ENCODE assay signal across 18 cellular contexts in genomic region chr4:140715121-140715520, GRCh38. TPM values are rescaled to one million over a fixed set of nuclear protein-coding genes. Genes with fewer than 3 reads are reported as not detected.
A peak's percentile ranks its signal among the peaks of the same experiment; 100 is the strongest.
DNase-seq lines count a peak whose midpoint lies in the region; ATAC-seq and TF ChIP-seq lines count a peak whose summit lies in the region.
"Had no signal": no experiment of that assay in that cellular context is flagged by ENCODE, and none has a peak within 500 bp of the region (broad histone marks: within the 10 kb centered on the region; RNA-seq: fewer than 3 reads in every experiment).

No MANE protein-coding gene starts in this region.

- TF ChIP-seq CTCF in breast epithelium (IDR thresholded peaks at IDR 0.05) (no peak), MCF 10A (IDR thresholded peaks at IDR 0.05; ENCODE audit: unreplicated experiment) (no peak), nephron (IDR thresholded peaks at IDR 0.05; ENCODE audit: unreplicated experiment in 3 of 3) (no peak), type B pancreatic cell (conservative IDR thresholded peaks at IDR 0.05) (no peak), esophagus squamous epithelium (IDR thresholded peaks at IDR 0.05) (no peak)

- intact Hi-C loops in breast epithelium (cut with DNase I; ENCODE audit: low total_unique reads): no loop called here
- intact Hi-C loops in MCF 10A (cut with micrococcal nuclease): no loop called here
- intact Hi-C loops in esophagus squamous epithelium (cut with DNase I): no loop called here

- H3K27me3 Mint-ChIP-seq in MCF 10A (ENCODE audit: insufficient read depth, unreplicated experiment) (no peaks in the 10 kb centered on the region), nephron (ENCODE audit: low read depth) (no peaks in the 10 kb centered on the region), type B pancreatic cell (no peaks in the 10 kb centered on the region)

- no peaks in the 10 kb centered on the region for H3K36me3 ChIP-seq in breast epithelium
- H3K36me3 ChIP-seq in esophagus squamous epithelium: no peaks in the 10 kb centered on the region
- H3K36me3 ChIP-seq: BLaER1 treated with 17β-estradiol and CSF1 and Interleukin-3, amounts not matched to agents 10 nM and 100 nM had no signal

- no peaks in the 10 kb centered on the region for H3K36me3 Mint-ChIP-seq in MCF 10A (ENCODE audit: insufficient read depth, unreplicated experiment)
- H3K36me3 Mint-ChIP-seq in nephron (ENCODE audit: low read depth): peaks cover 3% of the 10 kb centered on the region
- no peaks in the 10 kb centered on the region for H3K36me3 Mint-ChIP-seq in type B pancreatic cell
- H3K36me3 Mint-ChIP-seq: CD8-positive, alpha-beta T cell had no signal

- H3K9me3 ChIP-seq in breast epithelium (no peaks in the 10 kb centered on the region), esophagus squamous epithelium (no peaks in the 10 kb centered on the region)

- 53 to 56% methylated on average over 2 of the region's 2 CpGs for WGBS in esophagus squamous epithelium, 2 donors

- peaks cover 0 to 18% of the 10 kb centered on the region in 2 donors for H3K4me1 ChIP-seq in breast epithelium
- peaks cover 0 to 41% (median 19%) of the 10 kb centered on the region in 3 donors for H3K4me1 ChIP-seq in esophagus squamous epithelium

- H3K9me3 Mint-ChIP-seq in MCF 10A (ENCODE audit: unreplicated experiment): no peaks in the 10 kb centered on the region
- H3K9me3 Mint-ChIP-seq in nephron: no peaks in the 10 kb centered on the region
- H3K9me3 Mint-ChIP-seq in type B pancreatic cell: no peaks in the 10 kb centered on the region
- H3K9me3 Mint-ChIP-seq: CD8-positive, alpha-beta T cell had no signal

- ATAC-seq in activated CD4-positive, CD25-positive, alpha-beta regulatory T cell treated with anti-CD3 and anti-CD28 coated beads, Interleukin-2, amount 50 U/mL, for 24 hours: no peak
- ATAC-seq in GM21381 (IDR thresholded peaks at IDR 0.05; ENCODE audit: unreplicated experiment): no peak
- ATAC-seq: CD8-positive, alpha-beta T cell had no signal

- H3K4me3 Mint-ChIP-seq in MCF 10A (ENCODE audit: unreplicated experiment): no peak overlapping the region
- H3K4me3 Mint-ChIP-seq in nephron: no peak overlapping the region
- peak overlapping the region; percentile 48 for H3K4me3 Mint-ChIP-seq in type B pancreatic cell
- H3K4me3 Mint-ChIP-seq: CD8-positive, alpha-beta T cell had no signal

- DNase-seq in breast epithelium (ENCODE audit: low spot score in 2 of 2) (no peak), MCF 10A (ENCODE audit: unreplicated experiment) (no peak), left kidney (ENCODE audit: low read depth, low spot score) (peak; percentile 64), type B pancreatic cell (ENCODE audit: extremely low spot score, unreplicated experiment) (no peak), esophagus squamous epithelium (lab: John Stamatoyannopoulos, UW) (no peak)
- DNase-seq: 8988T; CD8-positive, alpha-beta T cell; COR-L47; DMS 273 treated with DMSO at 0.1 percent for 48 hours; DMS53; DND-41; EL; GM23248; HCEC 1CT had no signal

- H3K27me3 ChIP-seq in breast epithelium (no peaks in the 10 kb centered on the region), esophagus squamous epithelium (no peaks in the 10 kb centered on the region)
- H3K27me3 ChIP-seq: BLaER1 treated with 17β-estradiol and CSF1 and Interleukin-3, amounts not matched to agents 10 nM and 100 nM had no signal

- H3K27ac Mint-ChIP-seq in MCF 10A (ENCODE audit: low read depth, unreplicated experiment): no peak overlapping the region
- H3K27ac Mint-ChIP-seq in nephron: peak overlapping the region in 2 of 3 experiments; percentile 34 to 58
- H3K27ac Mint-ChIP-seq in type B pancreatic cell: peak overlapping the region; percentile 88
- H3K27ac Mint-ChIP-seq: CD8-positive, alpha-beta T cell had no signal

- BruUV-seq in MCF 10A (replicated peaks; lab: Mats Ljungman, UMichigan): no TSS peak

- TF ChIP-seq POLR2A in breast epithelium (IDR thresholded peaks at IDR 0.05): no peak
- no peak for TF ChIP-seq POLR2A in esophagus squamous epithelium (IDR thresholded peaks at IDR 0.05)

- no peak overlapping the region for H3K4me3 ChIP-seq in breast epithelium
- H3K4me3 ChIP-seq in esophagus squamous epithelium: no peak overlapping the region
- H3K4me3 ChIP-seq: BLaER1 treated with 17β-estradiol and CSF1 and Interleukin-3, amounts not matched to agents 10 nM and 100 nM; GM23248 had no signal

- CTCF ChIA-PET in MCF 10A (lab: Yijun Ruan, JAX): interaction anchor here (1.0 kb wide), 1 partner anchor 26 kb away, joined by 3 read pairs; no protein-coding TSS in a partner anchor

- POLR2A ChIA-PET in MCF 10A (lab: Yijun Ruan, JAX): interaction anchor here (1.4 to 1.6 kb wide), 2 partner anchors 12 to 16 kb away, joined by 4 read pairs; no protein-coding TSS in a partner anchor

- H3K27ac ChIP-seq in breast epithelium: peak overlapping the region; percentile 10 to 14
- no peak overlapping the region for H3K27ac ChIP-seq in esophagus squamous epithelium
- H3K27ac ChIP-seq: BLaER1 treated with 17β-estradiol and CSF1 and Interleukin-3, amounts not matched to agents 10 nM and 100 nM; GM23248 had no signal

- H3K4me1 Mint-ChIP-seq in MCF 10A (ENCODE audit: insufficient read depth, unreplicated experiment) (peaks cover 21% of the 10 kb centered on the region), nephron (no peaks in the 10 kb centered on the region), type B pancreatic cell (ENCODE audit: unreplicated experiment) (peaks cover 31% of the 10 kb centered on the region)

RNA-seq across cellular contexts. Expression of gene TBC1D9, which starts 41.1 kb away (rescaled TPM):
- total RNA-seq in breast epithelium (100 to 1,000 TPM in 2 of 3 donors, 10 to 100 TPM in 1; 28.3 to 195 (median 152) TPM), MCF 10A (2022) (17.4 and 23.2 TPM in 2 replicates), type B pancreatic cell (ENCODE audit: low replicate concordance) (29.1 and 34.1 TPM in 2 replicates), esophagus squamous epithelium (10 to 100 TPM in 2 of 4 donors, 1 to 10 TPM in 2; 8.6 to 21.0 (median 11.5) TPM)

Comparison
In these comparisons a context has a peak if more than half of its experiments do, and no peak if none do; other contexts are left out.
1. H3K27ac ChIP-seq: peak in breast epithelium (2 of 2); none in esophagus squamous epithelium (0 of 4).